Comparison of ENCODE assay signal across 8 cellular contexts in genomic region chr4:102564399-102564921, GRCh38.
DNase-seq lines count a peak whose midpoint lies in the region; ATAC-seq and TF ChIP-seq lines count a peak whose summit lies in the region.

No MANE protein-coding gene starts in this region.

- H3K4me3 ChIP-seq in cardiac fibroblast (replicated peaks in 1 of 2; ENCODE audit: low read depth in 2 of 2, low read length in 2 of 2): no peak overlapping the region
- no peak overlapping the region for H3K4me3 ChIP-seq in sigmoid colon

- H3K36me3 ChIP-seq in sigmoid colon: peaks cover 0 to 4% (median 0%) of the 10 kb centered on the region in 4 donors

- H3T11ph ChIP-seq in H9 (ENCODE audit: low read length): no peak overlapping the region

- H3K27me3 ChIP-seq in sigmoid colon (no peaks in the 10 kb centered on the region), H9 (ENCODE audit: insufficient read depth, low read length) (no peaks in the 10 kb centered on the region)

- H3K27me3 Mint-ChIP-seq in CD14-positive monocyte (ENCODE audit: low read depth in 3 of 3): no peaks in the 10 kb centered on the region
- no peaks in the 10 kb centered on the region for H3K27me3 Mint-ChIP-seq in H9 (ENCODE audit: low read depth)

- H3K4ac ChIP-seq in H9 (ENCODE audit: low read depth, low read length): no peak overlapping the region

- TF ChIP-seq POLR2A in sigmoid colon (IDR thresholded peaks at IDR 0.05): no peak

- H2BK15ac ChIP-seq in H9 (ENCODE audit: low read depth, low read length): no peak overlapping the region

- no peak overlapping the region for H2BK120ac ChIP-seq in H9 (ENCODE audit: low read depth, low read length, poor library complexity, severe bottlenecking)

- TF ChIP-seq EP300 in sigmoid colon (IDR thresholded peaks at IDR 0.05): no peak

- H3K56ac ChIP-seq in H9 (ENCODE audit: insufficient read length, low read depth, low read length): no peak overlapping the region

- intact Hi-C loops in CD14-positive monocyte (cut with micrococcal nuclease): no loop called here
- intact Hi-C loops in sigmoid colon (cut with DNase I): no loop called here

- H3K36me3 Mint-ChIP-seq in CD14-positive monocyte (peaks cover 38 to 60% of the 10 kb centered on the region in 2 donors), H9 (ENCODE audit: insufficient read depth in 1 of 3, low read depth in 3 of 3) (no peaks in the 10 kb centered on the region)

- H3K4me3 Mint-ChIP-seq in CD14-positive monocyte: no peak overlapping the region
- no peak overlapping the region for H3K4me3 Mint-ChIP-seq in H9

- H2AFZ ChIP-seq in H9 (ENCODE audit: low read length): no peak overlapping the region

- H3K18ac ChIP-seq in H9 (ENCODE audit: insufficient read length, low read depth, low read length): no peak overlapping the region

- H3K9me3 ChIP-seq in sigmoid colon: no peaks in the 10 kb centered on the region
- H3K9me3 ChIP-seq in H9 (ENCODE audit: control insufficient read depth, low read depth, low read length): no peaks in the 10 kb centered on the region

- 73 to 87% methylated on average over 4 of the region's 4 CpGs for whole genome bisulfite sequencing in sigmoid colon, 2 donors
- WGBS in H9 (ENCODE audit: extremely low coverage, insufficient read length, low lambda C conversion rate): no CpG with 5 or more reads among the region's 4 CpGs

- H3K27ac Mint-ChIP-seq in CD14-positive monocyte (peak overlapping the region in 3 of 7 donors; percentile 33 to 80 (median 64)), H9 (no peak overlapping the region)

- POLR2A ChIA-PET in GM10248 (lab: Yijun Ruan, JAX): no interaction called here
- POLR2A ChIA-PET in HEK293T (lab: Yijun Ruan, JAX): no interaction called here

- no peak overlapping the region for H3K4me2 ChIP-seq in H9 (ENCODE audit: insufficient read depth, insufficient read length, low read length)

- no peak overlapping the region for H3K14ac ChIP-seq in H9 (ENCODE audit: insufficient read depth, low read length)

- no peak overlapping the region for H4K8ac ChIP-seq in H9 (replicated peaks; ENCODE audit: insufficient read length, low read depth, low read length)

- no peaks in the 10 kb centered on the region for H3K23me2 ChIP-seq in H9 (ENCODE audit: insufficient read length, low read depth, low read length, poor library complexity, severe bottlenecking)

- no peaks in the 10 kb centered on the region for H4K20me1 ChIP-seq in H9 (ENCODE audit: control insufficient read depth, insufficient read depth, insufficient read length)

- DNase-seq in GM10248 (ENCODE audit: extremely low spot score): peak; percentile 32
- DNase-seq in HK-2 (ENCODE audit: unreplicated experiment): peak; percentile 45
- DNase-seq in cardiac fibroblast (ENCODE audit: low read depth in 2 of 2): peak; percentile 25 to 79
- no peak for DNase-seq in HEK293T (ENCODE audit: extremely low spot score)
- DNase-seq in CD14-positive monocyte (ENCODE audit: low spot score): no peak
- no peak for DNase-seq in sigmoid colon
- no peak for DNase-seq in H9

- H2AK5ac ChIP-seq in H9 (ENCODE audit: insufficient read length, low read length): no peak overlapping the region

- no peak overlapping the region for H2BK20ac ChIP-seq in H9 (ENCODE audit: low read depth, low read length, poor library complexity, severe bottlenecking)

- ATAC-seq in GM21447 (IDR thresholded peaks at IDR 0.05; ENCODE audit: unreplicated experiment): peak; percentile 90

- H3K9me3 Mint-ChIP-seq in CD14-positive monocyte: no peaks in the 10 kb centered on the region
- no peaks in the 10 kb centered on the region for H3K9me3 Mint-ChIP-seq in H9

- no peaks in the 10 kb centered on the region for H3K79me2 ChIP-seq in H9 (ENCODE audit: insufficient read depth, low read length)

- H2BK5ac ChIP-seq in H9 (ENCODE audit: insufficient read length, low read length): no peak overlapping the region

- H3K4me1 ChIP-seq in sigmoid colon (peaks cover 0 to 27% (median 16%) of the 10 kb centered on the region in 4 donors), H9 (ENCODE audit: insufficient read depth, low read length) (no peaks in the 10 kb centered on the region)

- no peak overlapping the region for H3K23ac ChIP-seq in H9 (ENCODE audit: insufficient read length, low read depth, low read length)

- H3K9ac ChIP-seq in H9 (ENCODE audit: extremely low read depth, insufficient read length, low read length): no peak overlapping the region

- H4K91ac ChIP-seq in H9 (ENCODE audit: insufficient read length, low read depth, low read length): no peak overlapping the region

- no peaks in the 10 kb centered on the region for H3K79me1 ChIP-seq in H9 (ENCODE audit: insufficient read depth, low read depth, low read length, poor library complexity, severe bottlenecking)

- no peak overlapping the region for H4K5ac ChIP-seq in H9 (ENCODE audit: insufficient read length, low read depth, low read length)

- CTCF ChIA-PET in GM10248 (lab: Yijun Ruan, JAX) (interaction anchor here (1.0 to 4.3 kb wide), 7 partner anchors 9 to 527 kb away, joined by 3 to 19 read pairs (median 10); no protein-coding TSS in a partner anchor), HEK293T (lab: Yijun Ruan, JAX) (interaction anchor here (1.0 kb wide), 1 partner anchor 116 kb away, joined by 5 read pairs; no protein-coding TSS in a partner anchor)

- H3K4me1 Mint-ChIP-seq in CD14-positive monocyte: peaks cover 17% of the 10 kb centered on the region
- peaks cover 0 to 4% of the 10 kb centered on the region in 2 experiments; a peak in 1 of 4 replicates for H3K4me1 Mint-ChIP-seq in H9

- H2BK12ac ChIP-seq in H9 (ENCODE audit: insufficient read length, low read depth, low read length): no peak overlapping the region

- TF ChIP-seq CTCF in GM10248 (IDR thresholded peaks at IDR 0.05; ENCODE audit: control extremely low read depth, extremely low read depth, low read depth, missing control alignments): no peak
- TF ChIP-seq CTCF in cardiac fibroblast (IDR thresholded peaks at IDR 0.05; ENCODE audit: low read depth, low read length): no peak
- TF ChIP-seq CTCF in CD14-positive monocyte (IDR thresholded peaks at IDR 0.05): no peak
- TF ChIP-seq CTCF in sigmoid colon (IDR thresholded peaks at IDR 0.05): no peak
- TF ChIP-seq CTCF in H9 (conservative IDR thresholded peaks at IDR 0.05): no peak

- no peak overlapping the region for H3K27ac ChIP-seq in sigmoid colon
- H3K27ac ChIP-seq in H9 (ENCODE audit: insufficient read length, low read depth, low read length): no peak overlapping the region

TF ChIP-seq in HEK293T, 16 proteins besides CTCF, POLR2A, EP300 and RAD21:
- TF ChIP-seq TARDBP (IDR thresholded peaks at IDR 0.05) (no peak), LEF1 (IDR thresholded peaks at IDR 0.05; ENCODE audit: borderline replicate concordance) (no peak), ELF4 (IDR thresholded peaks at IDR 0.05) (no peak), FOXM1 (IDR thresholded peaks at IDR 0.05; ENCODE audit: borderline replicate concordance) (no peak), SUZ12 (IDR thresholded peaks at IDR 0.05) (no peak), PKNOX1 (IDR thresholded peaks at IDR 0.05) (no peak), CTBP1 (IDR thresholded peaks at IDR 0.05; ENCODE audit: borderline replicate concordance) (no peak), HDGF (IDR thresholded peaks at IDR 0.05; ENCODE audit: borderline replicate concordance) (no peak), FOXA1 (IDR thresholded peaks at IDR 0.05) (no peak), SP1 (IDR thresholded peaks at IDR 0.05) (no peak), FOXK2 (IDR thresholded peaks at IDR 0.05) (no peak), BHLHE40 (IDR thresholded peaks at IDR 0.05; ENCODE audit: borderline replicate concordance) (no peak), L3MBTL2 (conservative IDR thresholded peaks at IDR 0.05) (no peak), ARNT (IDR thresholded peaks at IDR 0.05) (no peak), ZNF384 (IDR thresholded peaks at IDR 0.05) (no peak), NFRKB (IDR thresholded peaks at IDR 0.05) (no peak)

Comparison
In these comparisons a context has a peak if more than half of its experiments do, and no peak if none do; other contexts are left out.
1. DNase-seq: peak in GM10248 (single experiment), HK-2 (single experiment) and cardiac fibroblast (2 of 2); none in HEK293T (single experiment), CD14-positive monocyte (single experiment), sigmoid colon (single experiment) and H9 (single experiment).